Comparison of ENCODE assay signal across 20 cellular contexts in genomic region chr9:69633716-69634115, GRCh38.
"Had no signal": no experiment of that assay in that cellular context is flagged by ENCODE, and none has a peak within 500 bp of the region (broad histone marks: within the 10 kb centered on the region; RNA-seq: fewer than 3 reads in every experiment).

No MANE protein-coding gene starts in this region.

- ATAC-seq: natural killer cell, pancreas had no signal

- H3K27me3 ChIP-seq: adrenal gland, breast epithelium, pancreas, right lobe of liver, stomach, upper lobe of left lung had no signal

- H3K9me3 ChIP-seq: adrenal gland, breast epithelium, pancreas, right lobe of liver, stomach, upper lobe of left lung had no signal

- H3K36me3 ChIP-seq: adrenal gland, breast epithelium, pancreas, right lobe of liver, stomach, upper lobe of left lung, WERI-Rb-1 had no signal

- H3K4me3 ChIP-seq: adrenal gland, breast epithelium, lung, pancreas, right lobe of liver, stomach, upper lobe of left lung had no signal

- DNase-seq: activated CD4-positive, alpha-beta T cell treated with anti-CD3 and anti-CD28 coated beads for 1 hour; activated CD8-positive, alpha-beta memory T cell treated with anti-CD3 and anti-CD28 coated beads for 24 hours; activated CD8-positive, alpha-beta memory T cell treated with anti-CD3 and anti-CD28 coated beads, Interleukin-2, amount 50 U/mL, for 48 hours; activated effector memory CD4-positive, alpha-beta T cell treated with anti-CD3 and anti-CD28 coated beads, Interleukin-2, amount 50 U/mL, for 16 hours; activated T-cell treated with anti-CD3 and anti-CD28 coated beads, Interleukin-2, amount 50 U/mL, for 48 hours; adrenal gland; cerebellar nuclear complex; cortex of kidney; kidney; natural killer cell; pancreas; right lobe of liver; small intestine; stimulated activated CD4-positive, alpha-beta T cell treated with anti-CD3 and anti-CD28 coated beads, Interleukin-15, amount 100 ng/mL, for 24 hours; stimulated activated CD4-positive, alpha-beta T cell treated with anti-CD3 and anti-CD28 coated beads, Interleukin-4, amount 100 ng/mL, for 1 hour; stomach; upper lobe of left lung; WERI-Rb-1 had no signal
